Comparison of ENCODE assay signal across 14 cellular contexts in the genomic region with DNA sequence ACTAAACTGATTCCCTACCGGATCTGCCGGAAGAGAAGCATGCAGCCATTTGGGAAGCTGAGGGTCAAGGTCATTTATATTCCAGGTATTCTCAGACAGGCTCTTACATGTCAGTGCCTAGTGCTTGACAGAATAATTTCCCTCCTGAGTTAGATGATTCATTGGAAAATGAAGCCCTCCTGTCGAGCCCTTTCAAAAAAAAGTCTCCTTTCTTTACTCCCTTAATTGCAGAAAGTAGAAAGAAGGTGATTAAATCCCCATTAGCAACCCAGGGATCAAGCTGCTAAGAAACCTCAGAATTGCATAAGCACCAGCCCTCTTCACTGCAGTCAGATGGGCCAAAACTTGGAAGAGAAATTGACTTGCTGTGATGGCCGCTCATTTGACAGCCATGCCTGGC.
DNase-seq lines count a peak whose midpoint lies in the region; ATAC-seq and TF ChIP-seq lines count a peak whose summit lies in the region.
"Had no signal": no experiment of that assay in that cellular context is flagged by ENCODE, and none has a peak within 500 bp of the region (broad histone marks: within the 10 kb centered on the region; RNA-seq: fewer than 3 reads in every experiment).

No MANE protein-coding gene starts in this region.

- H4K20me1 ChIP-seq in mammary epithelial cell (ENCODE audit: insufficient read depth, low read length), result no peaks in the 10 kb centered on the region

- no peak for TF ChIP-seq CTCF in mammary epithelial cell (conservative IDR thresholded peaks at IDR 0.05 in 1 of 2, IDR thresholded peaks at IDR 0.05 in 1 of 2; ENCODE audit: extremely low read depth in 1 of 2, insufficient read depth in 1 of 2, low read depth in 1 of 2, low read length in 2 of 2)
- TF ChIP-seq CTCF in ovary (IDR thresholded peaks at IDR 0.05), result no peak

- H3K4me2 ChIP-seq in mammary epithelial cell (ENCODE audit: insufficient read depth, low read depth, low read length), result no peak overlapping the region

- H3K9me3 Mint-ChIP-seq in stimulated activated naive CD8-positive, alpha-beta T cell treated with anti-CD3 and anti-CD28 coated beads, Interleukin-15, Interleukin-2, amounts not matched to agents 100 ng/mL and 50 ng/mL, for 24 hours, result no peaks in the 10 kb centered on the region

- H3K27ac Mint-ChIP-seq in stimulated activated naive CD8-positive, alpha-beta T cell treated with anti-CD3 and anti-CD28 coated beads, Interleukin-15, Interleukin-2, amounts not matched to agents 100 ng/mL and 50 ng/mL, for 24 hours, result peak overlapping the region; percentile 92

- ATAC-seq in stimulated activated naive CD8-positive, alpha-beta T cell treated with anti-CD3 and anti-CD28 coated beads, Interleukin-15, Interleukin-2, amounts not matched to agents 100 U/mL and 50 U/mL, for 24 hours, result no peak
- no peak for ATAC-seq in HG03342 (IDR thresholded peaks at IDR 0.05; ENCODE audit: unreplicated experiment)
- ATAC-seq: heart right ventricle, Right ventricle myocardium inferior had no signal

- dilution Hi-C loops in mammary epithelial cell (cut with HindIII; ENCODE audit: low sequenced_read_pairs), result no loop called here

- no peak overlapping the region for H3K9ac ChIP-seq in mammary epithelial cell (ENCODE audit: insufficient read depth, low read length)
- H3K9ac ChIP-seq: parathyroid adenoma had no signal

- intact Hi-C loops in mammary epithelial cell (cut with micrococcal nuclease) (loop anchor here (10.0 kb wide), 1 partner anchor 745 kb away; no protein-coding TSS in a partner anchor), ovary (cut with DNase I) (loop anchor here in 3 of 4 donors (5.0 to 10.0 kb wide), 3 partner anchors 208 to 215 kb away; no protein-coding TSS in a partner anchor)

- H3K36me3 ChIP-seq in mammary epithelial cell (ENCODE audit: insufficient read depth, low read length) (no peaks in the 10 kb centered on the region), ovary (no peaks in the 10 kb centered on the region)

- H3K27me3 ChIP-seq in mammary epithelial cell (ENCODE audit: insufficient read depth, low read length) (no peaks in the 10 kb centered on the region), ovary (no peaks in the 10 kb centered on the region)
- H3K27me3 ChIP-seq: heart right ventricle, testis had no signal

- H3K4me1 ChIP-seq in mammary epithelial cell (ENCODE audit: insufficient read depth, low read length), result peaks cover 25% of the 10 kb centered on the region
- peaks cover 4% of the 10 kb centered on the region for H3K4me1 ChIP-seq in ovary (ENCODE audit: insufficient read depth)
- H3K4me1 ChIP-seq: parathyroid adenoma had no signal

- CTCF ChIA-PET in mammary epithelial cell (lab: Charles Lee; ENCODE audit: low non-redundant PET), result no interaction called here

- TF ChIP-seq POLR2A in ovary (IDR thresholded peaks at IDR 0.05), result no peak

- no TSS peak for BruUV-seq in mammary epithelial cell (replicated peaks; lab: Mats Ljungman, UMichigan)

- H2AFZ ChIP-seq in mammary epithelial cell (ENCODE audit: low read depth, low read length), result peak overlapping the region; percentile 44
- H2AFZ ChIP-seq: parathyroid adenoma had no signal

- no peak for TF ChIP-seq EP300 in ovary (IDR thresholded peaks at IDR 0.05)

- no peaks in the 10 kb centered on the region for H3K27me3 Mint-ChIP-seq in stimulated activated naive CD8-positive, alpha-beta T cell treated with anti-CD3 and anti-CD28 coated beads, Interleukin-15, Interleukin-2, amounts not matched to agents 100 ng/mL and 50 ng/mL, for 24 hours

- H3K4me1 Mint-ChIP-seq in stimulated activated naive CD8-positive, alpha-beta T cell treated with anti-CD3 and anti-CD28 coated beads, Interleukin-15, Interleukin-2, amounts not matched to agents 100 ng/mL and 50 ng/mL, for 24 hours (ENCODE audit: low read depth), result peaks cover 88% of the 10 kb centered on the region

- H3K79me2 ChIP-seq in mammary epithelial cell (ENCODE audit: insufficient read depth, low read length), result no peaks in the 10 kb centered on the region
- H3K79me2 ChIP-seq: parathyroid adenoma had no signal

- no peak overlapping the region for H3K4me3 ChIP-seq in mammary epithelial cell (replicated peaks in 1 of 3; ENCODE audit: insufficient read depth in 1 of 3, low read depth in 2 of 3, low read length in 3 of 3)
- H3K4me3 ChIP-seq in ovary, result no peak overlapping the region
- H3K4me3 ChIP-seq: heart right ventricle, testis had no signal

- DNase-seq in stimulated activated naive CD8-positive, alpha-beta T cell treated with anti-CD3 and anti-CD28 coated beads, Interleukin-15, Interleukin-2, amounts not matched to agents 100 U/mL and 50 U/mL, for 24 hours, result no peak
- DNase-seq in NCI-H2227 treated with DMSO at 0.1 percent for 48 hours (lab: John Stamatoyannopoulos, UW), result peak; percentile 94
- no peak for DNase-seq in mammary epithelial cell
- DNase-seq in ovary, result no peak
- no peak for DNase-seq in hippocampal formation (lab: John Stamatoyannopoulos, UW)
- DNase-seq in stimulated activated CD4-positive, alpha-beta T cell treated with anti-CD3 and anti-CD28 coated beads, Interleukin-2, amount 100 ng/mL, for 48 hours, result no peak
- DNase-seq: activated CD4-positive, alpha-beta T cell treated with anti-CD3 and anti-CD28 coated beads, Interleukin-2, amount 50 U/mL, for 1 hour; aorta; heart right ventricle; testis had no signal

- WGBS in mammary epithelial cell (ENCODE audit: low coverage, missing lambda C conversion rate), result 71% methylated on average over 4 of the region's 4 CpGs
- WGBS in ovary, 3 donors, result 89 to 91% (median 89%) methylated on average over 4 of the region's 4 CpGs

- H3K9me3 ChIP-seq in mammary epithelial cell (replicated peaks; ENCODE audit: insufficient read depth, low read length), result no peaks in the 10 kb centered on the region
- H3K9me3 ChIP-seq in ovary, result no peaks in the 10 kb centered on the region
- H3K9me3 ChIP-seq: heart right ventricle, testis had no signal

- peaks cover 51% of the 10 kb centered on the region for H3K36me3 Mint-ChIP-seq in stimulated activated naive CD8-positive, alpha-beta T cell treated with anti-CD3 and anti-CD28 coated beads, Interleukin-15, Interleukin-2, amounts not matched to agents 100 ng/mL and 50 ng/mL, for 24 hours (ENCODE audit: low read depth)

- H3K27ac ChIP-seq in mammary epithelial cell (ENCODE audit: insufficient read depth, low read depth, low read length), result no peak overlapping the region
- H3K27ac ChIP-seq in ovary, result no peak overlapping the region
- H3K27ac ChIP-seq: parathyroid adenoma, testis had no signal

- in situ Hi-C loops in mammary epithelial cell (cut with MboI; ENCODE audit: low sequenced_read_pairs in 2 of 2), result loop anchor here (5.0 kb wide), 1 partner anchor 158 kb away; no protein-coding TSS in a partner anchor

- peak overlapping the region; percentile 54 for H3K4me3 Mint-ChIP-seq in stimulated activated naive CD8-positive, alpha-beta T cell treated with anti-CD3 and anti-CD28 coated beads, Interleukin-15, Interleukin-2, amounts not matched to agents 100 ng/mL and 50 ng/mL, for 24 hours
